ENCODE assay signal across 24 cellular contexts in genomic region chr10:13953371-13953770, GRCh38.
A peak's percentile ranks its signal among the peaks of the same experiment; 100 is the strongest.
DNase-seq lines count a peak whose midpoint lies in the region; ATAC-seq, FAIRE-seq and TF ChIP-seq lines count a peak whose summit lies in the region.
"Had no signal": no experiment of that assay in that cellular context is flagged by ENCODE, and none has a peak within 500 bp of the region (broad histone marks: within the 10 kb centered on the region; RNA-seq: fewer than 3 reads in every experiment).

No MANE protein-coding gene starts in this region.

- H3K79me2 ChIP-seq in astrocyte (ENCODE audit: insufficient read depth, low read length) = no peaks in the 10 kb centered on the region

- H3K56ac ChIP-seq in IMR-90 (ENCODE audit: extremely low read depth, insufficient read depth, low read length) = no peak overlapping the region

- peaks cover 5% of the 10 kb centered on the region for H3K9me1 ChIP-seq in IMR-90 (ENCODE audit: insufficient read depth, low read length)

- H3K27ac ChIP-seq in IMR-90 (ENCODE audit: insufficient read depth, low read length) (no peak overlapping the region), astrocyte (ENCODE audit: low read depth, low read length) (no peak overlapping the region), mesenchymal stem cell (ENCODE audit: low read length, poor library complexity, severe bottlenecking) (no peak overlapping the region), ascending aorta (no peak overlapping the region)
- H3K27ac ChIP-seq: C4-2B had no signal

- ATAC-seq in IMR-90 (ENCODE audit: low read depth) = no peak
- ATAC-seq in HG03342 (IDR thresholded peaks at IDR 0.05; ENCODE audit: unreplicated experiment) = no peak
- no peak for ATAC-seq in GM21390 (IDR thresholded peaks at IDR 0.05; ENCODE audit: unreplicated experiment)
- ATAC-seq: CD8-positive, alpha-beta T cell; T-cell had no signal

- no peak overlapping the region for H4K5ac ChIP-seq in IMR-90 (ENCODE audit: low read depth, low read length)

- POLR2A ChIA-PET in IMR-90 (lab: Charles Lee; ENCODE audit: unreplicated experiment) = no interaction called here

- peaks cover 0 to 15% of the 10 kb centered on the region in 2 experiments; a peak in 1 of 4 replicates for H3K79me1 ChIP-seq in IMR-90 (ENCODE audit: low read depth in 1 of 2, low read length in 2 of 2)
- H3K79me1 ChIP-seq in mesenchymal stem cell (replicated peaks; ENCODE audit: low read length, poor library complexity, severe bottlenecking) = no peaks in the 10 kb centered on the region

- H2AFZ ChIP-seq in IMR-90 (replicated peaks; ENCODE audit: low read length, poor library complexity) (no peak overlapping the region), astrocyte (ENCODE audit: low read depth, low read length) (no peak overlapping the region), mesenchymal stem cell (ENCODE audit: low read depth, low read length) (no peak overlapping the region)

- TF ChIP-seq CTCF in IMR-90 (conservative IDR thresholded peaks at IDR 0.05; ENCODE audit: low read depth, low read length) (no peak), astrocyte (IDR thresholded peaks at IDR 0.05; ENCODE audit: insufficient read depth, low read depth, low read length) (no peak), ascending aorta (IDR thresholded peaks at IDR 0.05) (no peak)

- peaks cover 7% of the 10 kb centered on the region for H3K9me3 Mint-ChIP-seq in astrocyte (ENCODE audit: unreplicated experiment)

- H3K9me3 ChIP-seq in IMR-90 (ENCODE audit: control insufficient read depth, insufficient read depth, low read length) (no peaks in the 10 kb centered on the region), astrocyte (ENCODE audit: insufficient read depth, low read depth, low read length) (peaks cover 3% of the 10 kb centered on the region), mesenchymal stem cell (ENCODE audit: control insufficient read depth, low read length) (no peaks in the 10 kb centered on the region), ascending aorta (no peaks in the 10 kb centered on the region)
- H3K9me3 ChIP-seq: Caco-2, HAP-1 had no signal

- H3K4me2 ChIP-seq in IMR-90 (ENCODE audit: low read depth, low read length) = no peak overlapping the region
- H3K4me2 ChIP-seq in astrocyte (ENCODE audit: low read length) = no peak overlapping the region
- no peak overlapping the region for H3K4me2 ChIP-seq in mesenchymal stem cell (ENCODE audit: low read length, poor library complexity, severe bottlenecking)

- no peak overlapping the region for H2BK12ac ChIP-seq in mesenchymal stem cell (ENCODE audit: low read length in 2 of 2)

- H3K4me3 Mint-ChIP-seq in astrocyte (ENCODE audit: unreplicated experiment) = no peak overlapping the region
- H3K4me3 Mint-ChIP-seq: B cell; CD8-positive, alpha-beta T cell; T-cell had no signal

- peaks cover 3% of the 10 kb centered on the region for H3K36me3 Mint-ChIP-seq in astrocyte (ENCODE audit: low read depth, unreplicated experiment)
- H3K36me3 Mint-ChIP-seq: CD8-positive, alpha-beta T cell had no signal

- H3K27me3 ChIP-seq in IMR-90 (ENCODE audit: control insufficient read depth, insufficient read depth, low read length) (no peaks in the 10 kb centered on the region), astrocyte (ENCODE audit: insufficient read depth, low read length) (no peaks in the 10 kb centered on the region), mesenchymal stem cell (ENCODE audit: control insufficient read depth in 1 of 2, insufficient read depth in 1 of 2, low read length in 2 of 2) (no peaks in the 10 kb centered on the region), ascending aorta (no peaks in the 10 kb centered on the region)

- H2BK5ac ChIP-seq in IMR-90 (ENCODE audit: low read depth, low read length, poor library complexity, severe bottlenecking) = no peak overlapping the region
- no peak overlapping the region for H2BK5ac ChIP-seq in mesenchymal stem cell (ENCODE audit: low read depth, low read length, poor library complexity, severe bottlenecking)

- no peak for FAIRE-seq in astrocyte (lab: Jason Lieb, UNC)
- FAIRE-seq: GM12892 had no signal

- no peak for TF ChIP-seq RAD21 in IMR-90 (IDR thresholded peaks at IDR 0.05; ENCODE audit: low read length)

- H2AK9ac ChIP-seq in IMR-90 (replicated peaks; ENCODE audit: low read depth, low read length, poor library complexity) = no peak overlapping the region

- dilution Hi-C loops in IMR-90 (cut with HindIII; ENCODE audit: low sequenced_read_pairs, unreplicated experiment) = no loop called here

- intact Hi-C loops in IMR-90 (cut with micrococcal nuclease) = no loop called here
- intact Hi-C loops in ascending aorta (cut with DNase I) = no loop called here

- H3K4me1 ChIP-seq in IMR-90 (ENCODE audit: control insufficient read depth, insufficient read depth, low read length) (peaks cover 9% of the 10 kb centered on the region), astrocyte (ENCODE audit: insufficient read depth, low read length) (peaks cover 18% of the 10 kb centered on the region), mesenchymal stem cell (ENCODE audit: control insufficient read depth, insufficient read depth, low read depth, low read length) (peaks cover 3% of the 10 kb centered on the region), ascending aorta (peaks cover 0 to 9% of the 10 kb centered on the region in 2 donors)
- H3K4me1 ChIP-seq: Caco-2, HAP-1 had no signal

- peaks cover 21% of the 10 kb centered on the region for H3K4me1 Mint-ChIP-seq in astrocyte (ENCODE audit: low read depth, unreplicated experiment)
- H3K4me1 Mint-ChIP-seq: B cell, T-cell had no signal

- H3K27ac Mint-ChIP-seq in astrocyte (ENCODE audit: unreplicated experiment) = no peak overlapping the region
- H3K27ac Mint-ChIP-seq: B cell; CD8-positive, alpha-beta T cell; T-cell had no signal

- H3K4me3 ChIP-seq in IMR-90 (ENCODE audit: insufficient read depth, low read depth, low read length) = no peak overlapping the region
- H3K4me3 ChIP-seq in astrocyte (ENCODE audit: insufficient read depth, low read depth, low read length) = no peak overlapping the region
- no peak overlapping the region for H3K4me3 ChIP-seq in mesenchymal stem cell (ENCODE audit: insufficient read depth in 1 of 2, low read depth in 1 of 2, low read length in 2 of 2)
- no peak overlapping the region for H3K4me3 ChIP-seq in ascending aorta
- H3K4me3 ChIP-seq: HAP-1 had no signal

- H2BK120ac ChIP-seq in IMR-90 (ENCODE audit: low read depth, low read length) = 0 out of 2 replicates have a peak overlapping the region, but pooled peaks have one; percentile 11
- H2BK120ac ChIP-seq in mesenchymal stem cell (ENCODE audit: low read depth, low read length) = no peak overlapping the region

- H3K23ac ChIP-seq in IMR-90 (ENCODE audit: low read depth, low read length) (no peak overlapping the region), mesenchymal stem cell (ENCODE audit: low read length in 2 of 2) (no peak overlapping the region)

- no peak overlapping the region; the same call in 2 of the 3 replicates for H2BK15ac ChIP-seq in IMR-90 (ENCODE audit: low read depth, low read length)
- no peak overlapping the region for H2BK15ac ChIP-seq in mesenchymal stem cell (ENCODE audit: low read depth, poor library complexity, severe bottlenecking)

- BruUV-seq in IMR-90 (replicated peaks; lab: Mats Ljungman, UMichigan) = no TSS peak

- DNase-seq in IMR-90 (peak; percentile 35), astrocyte (ENCODE audit: low read depth) (peak; percentile 60), mesenchymal stem cell (no peak), ascending aorta (ENCODE audit: low spot score in 2 of 2) (no peak)
- DNase-seq in stimulated activated CD4-positive, alpha-beta T cell treated with anti-CD3 and anti-CD28 coated beads, Interleukin-4, amount 100 ng/mL, for 4 hours = no peak
- DNase-seq: Caco-2; CD8-positive, alpha-beta T cell; GOT3; NCI-H1092 treated with DMSO at 0.1 percent for 48 hours; NCI-H1436; NCI-H1930; NCI-H2107; NCI-H446; NCI-H524 treated with DMSO at 0.1 percent for 48 hours; NCI-H774; RPMI8226; SHP77; T-cell had no signal

- H3K9ac ChIP-seq in IMR-90 (ENCODE audit: low read depth, low read length) (no peak overlapping the region), astrocyte (ENCODE audit: low read length) (no peak overlapping the region), mesenchymal stem cell (ENCODE audit: low read length) (no peak overlapping the region)

- H4K8ac ChIP-seq in IMR-90 (ENCODE audit: low read depth in 2 of 2, low read length in 2 of 2) (no peak overlapping the region), mesenchymal stem cell (ENCODE audit: low read length) (no peak overlapping the region)

- H2BK20ac ChIP-seq in IMR-90 (ENCODE audit: low read depth, low read length) = no peak overlapping the region

- H3K18ac ChIP-seq in IMR-90 (ENCODE audit: low read depth, low read length) (no peak overlapping the region), mesenchymal stem cell (ENCODE audit: low read depth in 1 of 2, low read length in 2 of 2) (no peak overlapping the region)

- CTCF ChIA-PET in IMR-90 (lab: Yijun Ruan, JAX) = no interaction called here

- H4K91ac ChIP-seq in IMR-90 (ENCODE audit: insufficient read depth, low read depth, low read length) (no peak overlapping the region), mesenchymal stem cell (ENCODE audit: low read length) (no peak overlapping the region)

- H4K20me1 ChIP-seq in IMR-90 (ENCODE audit: insufficient read depth, low read length) (no peaks in the 10 kb centered on the region), astrocyte (ENCODE audit: insufficient read depth, low read length) (no peaks in the 10 kb centered on the region)

- no peak overlapping the region for H3K4ac ChIP-seq in IMR-90 (ENCODE audit: low read depth, low read length)
- H3K4ac ChIP-seq in mesenchymal stem cell (ENCODE audit: low read depth in 1 of 2, low read length in 2 of 2) = no peak overlapping the region

- H3K36me3 ChIP-seq in IMR-90 (ENCODE audit: control insufficient read depth, insufficient read depth, low read length) = no peaks in the 10 kb centered on the region
- H3K36me3 ChIP-seq in astrocyte (ENCODE audit: insufficient read depth, low read length) = no peaks in the 10 kb centered on the region
- no peaks in the 10 kb centered on the region for H3K36me3 ChIP-seq in mesenchymal stem cell (ENCODE audit: control insufficient read depth in 1 of 2, insufficient read depth in 2 of 2, low read depth in 1 of 2, low read length in 2 of 2)
- no peaks in the 10 kb centered on the region for H3K36me3 ChIP-seq in ascending aorta
- H3K36me3 ChIP-seq: HAP-1 had no signal

- no peak for TF ChIP-seq POLR2A in IMR-90 (IDR thresholded peaks at IDR 0.05; ENCODE audit: low read depth, low read length)

- in situ Hi-C loops in IMR-90 (cut with MboI; ENCODE audit: low sequenced_read_pairs) = no loop called here

- no CpG with 5 or more reads among the region's 4 CpGs for WGBS in IMR-90 (ENCODE audit: extremely low coverage in 2 of 2, insufficient read length in 1 of 2), 2 experiments
- WGBS in mesenchymal stem cell = 100% methylated on average over 1 of the region's 4 CpGs

- H3K27me3 Mint-ChIP-seq in astrocyte (ENCODE audit: low read depth, unreplicated experiment) = no peaks in the 10 kb centered on the region

- H2AK5ac ChIP-seq in IMR-90 (ENCODE audit: low read depth, low read length) (no peak overlapping the region), mesenchymal stem cell (ENCODE audit: low read length, severe bottlenecking) (peak overlapping the region; percentile 47)

- H3K14ac ChIP-seq in IMR-90 (replicated peaks; ENCODE audit: low read depth, low read length) (0 out of 2 replicates have a peak overlapping the region, but pooled peaks have one; percentile 46), mesenchymal stem cell (ENCODE audit: low read length in 2 of 2) (no peak overlapping the region)

Comparison
In these comparisons a context has a peak if more than half of its experiments do, and no peak if none do; other contexts are left out.
1. DNase-seq: peak in IMR-90 (single experiment) and astrocyte (single experiment); none in mesenchymal stem cell (single experiment), stimulated activated CD4-positive, alpha-beta T cell treated with anti-CD3 and anti-CD28 coated beads, Interleukin-4, amount 100 ng/mL, for 4 hours (0 of 2) and ascending aorta (0 of 2).